Comparison of ENCODE assay signal across 10 cellular contexts in the genomic region with DNA sequence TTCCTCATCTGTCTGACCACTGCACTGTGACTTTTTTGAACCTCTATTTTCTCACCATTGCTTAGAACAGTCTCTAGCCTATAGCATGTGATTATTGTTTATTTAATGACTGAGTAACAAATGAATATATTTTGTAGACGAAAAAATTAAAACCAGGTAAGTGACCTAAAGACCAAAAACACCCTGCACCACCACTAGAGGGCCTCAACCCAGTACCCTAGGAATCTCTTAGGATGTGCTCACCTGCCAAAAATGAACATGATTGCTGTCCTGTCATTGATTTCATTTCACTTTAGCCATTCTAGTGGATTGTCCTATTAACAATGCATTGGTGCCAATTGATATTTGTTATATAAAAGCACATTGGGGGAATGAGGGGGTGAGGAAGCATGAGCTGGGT.
DNase-seq lines count a peak whose midpoint lies in the region; TF ChIP-seq lines count a peak whose summit lies in the region.
"Had no signal": no experiment of that assay in that cellular context is flagged by ENCODE, and none has a peak within 500 bp of the region (broad histone marks: within the 10 kb centered on the region; RNA-seq: fewer than 3 reads in every experiment).

No MANE protein-coding gene starts in this region.

- DNase-seq in activated naive CD4-positive, alpha-beta T cell treated with anti-CD3 and anti-CD28 coated beads for 36 hours, result peak; percentile 14
- DNase-seq in activated naive CD4-positive, alpha-beta T cell treated with Interleukin-2 at 50 U/mL for 16 hours, result no peak
- DNase-seq in Karpas-422 (peak; percentile 56), endothelial cell (ENCODE audit: low spot score) (no peak), progenitor cell of endocrine pancreas (ENCODE audit: low spot score, unreplicated experiment) (no peak), NCI-H345 treated with DMSO at 0.1 percent for 48 hours (lab: John Stamatoyannopoulos, UW; ENCODE audit: unreplicated experiment) (no peak), ovary (no peak), NCI-H1092 treated with DMSO at 0.1 percent for 48 hours (lab: John Stamatoyannopoulos, UW) (no peak)
- DNase-seq: caudate nucleus had no signal

- no peak overlapping the region for H3K4me3 Mint-ChIP-seq in activated naive CD4-positive, alpha-beta T cell treated with anti-CD3 and anti-CD28 coated beads for 36 hours
- H3K4me3 Mint-ChIP-seq in endothelial cell (ENCODE audit: unreplicated experiment), result no peak overlapping the region
- H3K4me3 Mint-ChIP-seq in progenitor cell of endocrine pancreas (ENCODE audit: low read depth), result no peak overlapping the region
- H3K4me3 Mint-ChIP-seq: stimulated activated naive CD8-positive, alpha-beta T cell treated with anti-CD3 and anti-CD28 coated beads, Interleukin-15, Interleukin-2, amounts not matched to agents 100 ng/mL and 50 ng/mL, for 24 hours had no signal

- no peaks in the 10 kb centered on the region for H3K4me1 ChIP-seq in Karpas-422 (ENCODE audit: low read length)
- H3K4me1 ChIP-seq in ovary (ENCODE audit: insufficient read depth), result no peaks in the 10 kb centered on the region

- no peaks in the 10 kb centered on the region for H3K4me1 Mint-ChIP-seq in activated naive CD4-positive, alpha-beta T cell treated with anti-CD3 and anti-CD28 coated beads for 36 hours (ENCODE audit: low read depth)
- peaks cover 3% of the 10 kb centered on the region for H3K4me1 Mint-ChIP-seq in endothelial cell (ENCODE audit: unreplicated experiment)
- peaks cover 25% of the 10 kb centered on the region for H3K4me1 Mint-ChIP-seq in progenitor cell of endocrine pancreas (ENCODE audit: low read depth)

- peaks cover 4% of the 10 kb centered on the region for H3K27me3 Mint-ChIP-seq in activated naive CD4-positive, alpha-beta T cell treated with anti-CD3 and anti-CD28 coated beads for 36 hours (ENCODE audit: low read depth)
- no peaks in the 10 kb centered on the region for H3K27me3 Mint-ChIP-seq in endothelial cell (ENCODE audit: unreplicated experiment)
- H3K27me3 Mint-ChIP-seq in progenitor cell of endocrine pancreas, result no peaks in the 10 kb centered on the region
- H3K27me3 Mint-ChIP-seq: stimulated activated naive CD8-positive, alpha-beta T cell treated with anti-CD3 and anti-CD28 coated beads, Interleukin-15, Interleukin-2, amounts not matched to agents 100 ng/mL and 50 ng/mL, for 24 hours had no signal

- H3K79me2 ChIP-seq in Karpas-422 (ENCODE audit: low read length), result no peaks in the 10 kb centered on the region

- intact Hi-C loops in activated naive CD4-positive, alpha-beta T cell treated with anti-CD3 and anti-CD28 coated beads for 36 hours (cut with micrococcal nuclease), result loop anchor here (2.0 to 10.0 kb wide), 2 partner anchors 63 to 1139 kb away; no protein-coding TSS in a partner anchor
- intact Hi-C loops in ovary (cut with DNase I), result no loop called here

- no peak overlapping the region for H3K4me2 ChIP-seq in Karpas-422 (ENCODE audit: low read depth, low read length, poor library complexity, severe bottlenecking)

- H3K9ac ChIP-seq in Karpas-422 (ENCODE audit: low read length), result no peak overlapping the region

- H4K20me1 ChIP-seq in Karpas-422 (ENCODE audit: insufficient read depth, low read depth, low read length), result no peaks in the 10 kb centered on the region

- no peaks in the 10 kb centered on the region for H3K27me3 ChIP-seq in Karpas-422 (ENCODE audit: low read length)
- no peaks in the 10 kb centered on the region for H3K27me3 ChIP-seq in ovary

- no peaks in the 10 kb centered on the region for H3K9me2 ChIP-seq in Karpas-422 (replicated peaks; ENCODE audit: insufficient read depth, low read length)

- H3K36me3 ChIP-seq in Karpas-422 (ENCODE audit: insufficient read depth, low read length) (no peaks in the 10 kb centered on the region), ovary (no peaks in the 10 kb centered on the region)

- H3K9me3 ChIP-seq in Karpas-422 (ENCODE audit: low read length) (no peaks in the 10 kb centered on the region), ovary (no peaks in the 10 kb centered on the region)

- TF ChIP-seq CTCF in endothelial cell (IDR thresholded peaks at IDR 0.05; ENCODE audit: unreplicated experiment) (peak; percentile 66), progenitor cell of endocrine pancreas (IDR thresholded peaks at IDR 0.05; ENCODE audit: unreplicated experiment) (peak; percentile 29), ovary (IDR thresholded peaks at IDR 0.05) (no peak)

- no peaks in the 10 kb centered on the region for H3K9me3 Mint-ChIP-seq in activated naive CD4-positive, alpha-beta T cell treated with anti-CD3 and anti-CD28 coated beads for 36 hours
- no peaks in the 10 kb centered on the region for H3K9me3 Mint-ChIP-seq in endothelial cell (ENCODE audit: unreplicated experiment)
- H3K9me3 Mint-ChIP-seq in progenitor cell of endocrine pancreas (ENCODE audit: low read depth), result peaks cover 4% of the 10 kb centered on the region
- H3K9me3 Mint-ChIP-seq: stimulated activated naive CD8-positive, alpha-beta T cell treated with anti-CD3 and anti-CD28 coated beads, Interleukin-15, Interleukin-2, amounts not matched to agents 100 ng/mL and 50 ng/mL, for 24 hours had no signal

- no peak overlapping the region for H3K4me3 ChIP-seq in Karpas-422 (ENCODE audit: low read length)
- H3K4me3 ChIP-seq in ovary, result no peak overlapping the region

- whole genome bisulfite sequencing in ovary, 3 donors, result 86 to 96% (median 93%) methylated on average over 1 of the region's 1 CpG

- H3K27ac ChIP-seq in Karpas-422 (ENCODE audit: low read length), result no peak overlapping the region
- H3K27ac ChIP-seq in ovary, result no peak overlapping the region

- no peak overlapping the region for H3K27ac Mint-ChIP-seq in activated naive CD4-positive, alpha-beta T cell treated with anti-CD3 and anti-CD28 coated beads for 36 hours
- no peak overlapping the region for H3K27ac Mint-ChIP-seq in endothelial cell (ENCODE audit: unreplicated experiment)
- H3K27ac Mint-ChIP-seq in progenitor cell of endocrine pancreas, result no peak overlapping the region
- H3K27ac Mint-ChIP-seq: stimulated activated naive CD8-positive, alpha-beta T cell treated with anti-CD3 and anti-CD28 coated beads, Interleukin-15, Interleukin-2, amounts not matched to agents 100 ng/mL and 50 ng/mL, for 24 hours had no signal

- no peaks in the 10 kb centered on the region for H3K36me3 Mint-ChIP-seq in activated naive CD4-positive, alpha-beta T cell treated with anti-CD3 and anti-CD28 coated beads for 36 hours (ENCODE audit: low read depth)
- H3K36me3 Mint-ChIP-seq in endothelial cell (ENCODE audit: low read depth, unreplicated experiment) (no peaks in the 10 kb centered on the region), progenitor cell of endocrine pancreas (ENCODE audit: insufficient read depth) (no peaks in the 10 kb centered on the region)

- H2AFZ ChIP-seq in Karpas-422 (ENCODE audit: low read length), result no peak overlapping the region

- TF ChIP-seq POLR2A in ovary (IDR thresholded peaks at IDR 0.05), result no peak

- CTCF ChIA-PET in activated naive CD4-positive, alpha-beta T cell treated with anti-CD3 and anti-CD28 coated beads for 36 hours (lab: Charles Lee), result interaction anchor here (0.6 to 1.4 kb wide), 2 partner anchors 116 to 266 kb away, joined by 3 read pairs; no protein-coding TSS in a partner anchor

- TF ChIP-seq EP300 in ovary (IDR thresholded peaks at IDR 0.05), result no peak

Comparison
In these comparisons a context has a peak if more than half of its experiments do, and no peak if none do; other contexts are left out.
1. DNase-seq: peak in activated naive CD4-positive, alpha-beta T cell treated with anti-CD3 and anti-CD28 coated beads for 36 hours (single experiment) and Karpas-422 (single experiment); none in activated naive CD4-positive, alpha-beta T cell treated with Interleukin-2 at 50 U/mL for 16 hours (single experiment), endothelial cell (single experiment), progenitor cell of endocrine pancreas (single experiment), NCI-H345 treated with DMSO at 0.1 percent for 48 hours (single experiment), ovary (0 of 5) and NCI-H1092 treated with DMSO at 0.1 percent for 48 hours (single experiment).
2. CTCF ChIP-seq: peak in endothelial cell (single experiment) and progenitor cell of endocrine pancreas (single experiment); none in ovary (0 of 3).